Comparison of ENCODE assay signal across 8 cellular contexts in the genomic region with DNA sequence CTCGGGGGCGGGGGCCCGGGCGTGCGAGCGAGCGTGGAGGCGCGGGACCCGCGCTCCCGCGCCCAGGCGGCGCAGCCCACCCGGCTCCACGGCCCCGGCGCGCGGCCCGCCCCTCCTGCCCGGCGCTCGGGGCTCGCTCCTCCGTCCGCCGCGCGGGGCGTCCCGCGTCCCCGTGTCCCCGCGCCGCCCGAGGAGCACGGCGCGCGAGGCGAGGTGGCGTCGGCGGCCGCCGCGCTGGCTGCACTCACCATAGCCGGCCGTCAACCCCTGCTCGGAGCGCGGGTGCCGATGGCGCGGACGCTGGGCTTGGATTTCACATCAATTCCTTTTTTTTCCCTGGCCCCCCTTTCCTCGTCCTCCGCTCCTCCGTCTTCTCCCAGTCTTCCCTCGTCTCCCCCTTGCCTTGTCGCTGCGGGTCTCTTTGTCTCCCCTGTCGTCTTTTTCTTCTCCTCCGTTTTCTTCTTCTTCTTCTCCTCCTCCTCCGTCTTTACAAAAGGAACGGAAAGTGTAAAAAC. TPM values are rescaled to one million over a fixed set of nuclear protein-coding genes. Genes with fewer than 3 reads are reported as not detected.
DNase-seq lines count a peak whose midpoint lies in the region; ATAC-seq and TF ChIP-seq lines count a peak whose summit lies in the region.

No MANE protein-coding gene starts in this region.

- H3K4me3 Mint-ChIP-seq in activated CD4-positive, alpha-beta T cell treated with anti-CD3 and anti-CD28 coated beads, Interleukin-2, amount 10 ng/mL, durations not matched to agents 24 days and 14 days = peak overlapping the region; percentile 94
- peak overlapping the region; percentile 91 for H3K4me3 Mint-ChIP-seq in activated CD4-positive, alpha-beta memory T cell treated with anti-CD3 and anti-CD28 coated beads for 36 hours

- peaks cover 0 to 78% (median 0%) of the 10 kb centered on the region in 7 donors for H3K27me3 ChIP-seq in heart right ventricle

- no peak for DNase-seq in activated CD4-positive, alpha-beta T cell treated with anti-CD3 and anti-CD28 coated beads, Interleukin-2, amount 10 ng/mL, durations not matched to agents 24 days and 14 days
- DNase-seq in activated CD4-positive, alpha-beta T cell treated with anti-CD3 and anti-CD28 coated beads, Interleukin-2, amount 50 U/mL, for 1 hour = no peak
- DNase-seq in activated CD4-positive, alpha-beta memory T cell treated with anti-CD3 and anti-CD28 coated beads for 36 hours = no peak
- peak in 1 of 2 donors; percentile 24 for DNase-seq in heart right ventricle
- DNase-seq in skeletal muscle cell (ENCODE audit: low read depth) = no peak
- DNase-seq in activated effector memory CD4-positive, alpha-beta T cell treated with Interleukin-2 at 50 U/mL for 16 hours = no peak
- no peak for DNase-seq in effector CD4-positive, alpha-beta T cell
- DNase-seq in HK-2 (ENCODE audit: unreplicated experiment) = no peak

- H3K36me3 ChIP-seq in heart right ventricle = no peaks in the 10 kb centered on the region

- H3K9me3 Mint-ChIP-seq in activated CD4-positive, alpha-beta T cell treated with anti-CD3 and anti-CD28 coated beads, Interleukin-2, amount 10 ng/mL, durations not matched to agents 24 days and 14 days = no peaks in the 10 kb centered on the region
- H3K9me3 Mint-ChIP-seq in activated CD4-positive, alpha-beta memory T cell treated with anti-CD3 and anti-CD28 coated beads for 36 hours = peaks cover 10% of the 10 kb centered on the region

- WGBS in heart right ventricle, 2 donors = 0% methylated on average over 25 to 69 of the region's 69 CpGs

- H3K4me1 Mint-ChIP-seq in activated CD4-positive, alpha-beta T cell treated with anti-CD3 and anti-CD28 coated beads, Interleukin-2, amount 10 ng/mL, durations not matched to agents 24 days and 14 days = peaks cover 13% of the 10 kb centered on the region
- peaks cover 27% of the 10 kb centered on the region for H3K4me1 Mint-ChIP-seq in activated CD4-positive, alpha-beta memory T cell treated with anti-CD3 and anti-CD28 coated beads for 36 hours (ENCODE audit: low read depth)

- H3K9me3 ChIP-seq in heart right ventricle = no peaks in the 10 kb centered on the region

- H3K27ac ChIP-seq in heart right ventricle = peak overlapping the region in 6 of 10 donors; percentile 30 to 58 (median 45)

- peaks cover 5 to 37% (median 24%) of the 10 kb centered on the region in 9 donors for H3K4me1 ChIP-seq in heart right ventricle

- peaks cover 78% of the 10 kb centered on the region for H3K27me3 Mint-ChIP-seq in activated CD4-positive, alpha-beta T cell treated with anti-CD3 and anti-CD28 coated beads, Interleukin-2, amount 10 ng/mL, durations not matched to agents 24 days and 14 days
- H3K27me3 Mint-ChIP-seq in activated CD4-positive, alpha-beta memory T cell treated with anti-CD3 and anti-CD28 coated beads for 36 hours = peaks cover 21% of the 10 kb centered on the region

- intact Hi-C loops in activated CD4-positive, alpha-beta T cell treated with anti-CD3 and anti-CD28 coated beads, Interleukin-2, amount 10 ng/mL, durations not matched to agents 24 days and 14 days (cut with micrococcal nuclease) = loop anchor here (1.0 to 10.0 kb wide), 2 partner anchors 9 to 91 kb away; no protein-coding TSS in a partner anchor
- intact Hi-C loops in activated CD4-positive, alpha-beta memory T cell treated with anti-CD3 and anti-CD28 coated beads for 36 hours (cut with micrococcal nuclease) = loop anchor here (10.0 kb wide), 1 partner anchor 201 kb away; a partner anchor contains a TSS
- intact Hi-C loops in heart right ventricle (cut with DNase I) = loop anchor here in 6 of 10 donors (10.0 kb wide), 5 partner anchors 59 to 699 kb away; a partner anchor contains a TSS

- H3K36me3 Mint-ChIP-seq in activated CD4-positive, alpha-beta T cell treated with anti-CD3 and anti-CD28 coated beads, Interleukin-2, amount 10 ng/mL, durations not matched to agents 24 days and 14 days (ENCODE audit: low read depth) = peaks cover 2% of the 10 kb centered on the region
- H3K36me3 Mint-ChIP-seq in activated CD4-positive, alpha-beta memory T cell treated with anti-CD3 and anti-CD28 coated beads for 36 hours = peaks cover 2% of the 10 kb centered on the region

- ATAC-seq in heart right ventricle = peak in 3 of 8 donors; percentile 16 to 35 (median 24)

- peak overlapping the region; percentile 36 to 66 (median 60) for H3K4me3 ChIP-seq in heart right ventricle
- H3K4me3 ChIP-seq in skeletal muscle cell (ENCODE audit: low read depth, low read length) = peak overlapping the region; percentile 60

- TF ChIP-seq CTCF in heart right ventricle (IDR thresholded peaks at IDR 0.05) = no peak

- CTCF ChIA-PET in activated CD4-positive, alpha-beta memory T cell treated with anti-CD3 and anti-CD28 coated beads for 36 hours (lab: Charles Lee) = interaction anchor here (0.6 kb wide), 1 partner anchor 499 kb away, joined by 3 read pairs; no protein-coding TSS in a partner anchor

- peak overlapping the region; percentile 69 for H3K27ac Mint-ChIP-seq in activated CD4-positive, alpha-beta T cell treated with anti-CD3 and anti-CD28 coated beads, Interleukin-2, amount 10 ng/mL, durations not matched to agents 24 days and 14 days
- H3K27ac Mint-ChIP-seq in activated CD4-positive, alpha-beta memory T cell treated with anti-CD3 and anti-CD28 coated beads for 36 hours = peak overlapping the region; percentile 14

- POLR2A ChIA-PET in activated CD4-positive, alpha-beta memory T cell treated with anti-CD3 and anti-CD28 coated beads for 36 hours (lab: Charles Lee) = interaction anchor here (0.8 kb wide), 1 partner anchor 90 kb away, joined by 3 read pairs; no protein-coding TSS in a partner anchor

RNA-seq across cellular contexts. Expression of a gene that starts 0.5 kb away (rescaled TPM):
- 4.2 and 5.0 TPM in 2 replicates for total RNA-seq in activated CD4-positive, alpha-beta T cell treated with anti-CD3 and anti-CD28 coated beads, Interleukin-2, amount 10 ng/mL, durations not matched to agents 24 days and 14 days
- 1 to 10 TPM; 3.9 to 6.3 TPM for total RNA-seq in activated CD4-positive, alpha-beta memory T cell treated with anti-CD3 and anti-CD28 coated beads for 36 hours
- 1 to 10 TPM; 3.6 to 10.0 (median 7.8) TPM for total RNA-seq in heart right ventricle
- polyA plus RNA-seq in heart right ventricle = 1 to 10 TPM; 1.6 to 3.7 TPM
